8 cellular contexts compared by ENCODE assay signal in the genomic region with DNA sequence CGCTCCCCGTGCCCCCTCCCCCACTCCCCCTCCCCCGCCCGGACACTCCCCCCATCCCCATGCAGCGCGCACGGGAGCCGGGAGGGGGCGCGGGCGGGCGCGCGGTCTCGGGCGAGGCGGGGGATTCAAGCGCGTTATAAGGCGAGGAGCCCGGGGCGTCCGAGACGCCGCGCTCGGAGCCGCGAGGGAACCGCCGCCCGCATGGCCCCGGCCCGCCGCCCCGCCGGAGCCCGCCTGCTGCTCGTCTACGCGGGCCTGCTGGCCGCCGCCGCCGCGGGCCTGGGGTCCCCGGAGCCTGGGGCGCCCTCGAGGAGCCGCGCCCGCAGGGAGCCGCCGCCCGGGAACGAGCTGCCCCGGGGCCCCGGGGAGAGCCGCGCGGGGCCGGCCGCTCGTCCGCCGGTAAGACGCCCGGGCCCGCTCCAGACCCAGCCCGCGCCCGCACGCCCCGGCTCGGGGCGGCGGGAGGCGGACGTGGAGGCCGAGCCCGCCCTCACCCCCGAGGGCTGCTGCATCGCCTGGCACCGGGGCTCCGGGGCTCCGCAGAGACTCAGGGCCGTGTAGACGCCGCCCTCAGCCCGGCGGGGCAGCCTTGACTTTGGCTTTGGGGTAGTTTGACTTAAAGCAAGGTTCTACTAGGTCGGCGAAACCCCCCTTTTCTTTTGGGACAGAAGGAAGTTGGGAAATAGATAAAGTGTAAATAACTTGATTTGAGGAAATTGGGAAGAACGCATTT. TPM values are rescaled to one million over a fixed set of nuclear protein-coding genes. Genes with fewer than 3 reads are reported as not detected.
DNase-seq lines count a peak whose midpoint lies in the region; ATAC-seq, FAIRE-seq and TF ChIP-seq lines count a peak whose summit lies in the region.

A gene with protein sequence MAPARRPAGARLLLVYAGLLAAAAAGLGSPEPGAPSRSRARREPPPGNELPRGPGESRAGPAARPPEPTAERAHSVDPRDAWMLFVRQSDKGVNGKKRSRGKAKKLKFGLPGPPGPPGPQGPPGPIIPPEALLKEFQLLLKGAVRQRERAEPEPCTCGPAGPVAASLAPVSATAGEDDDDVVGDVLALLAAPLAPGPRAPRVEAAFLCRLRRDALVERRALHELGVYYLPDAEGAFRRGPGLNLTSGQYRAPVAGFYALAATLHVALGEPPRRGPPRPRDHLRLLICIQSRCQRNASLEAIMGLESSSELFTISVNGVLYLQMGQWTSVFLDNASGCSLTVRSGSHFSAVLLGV (plus strand): TSS at position 164 of the 733 bp plus-strand sequence. CDS start 38 bp downstream, at position 202.

- intact Hi-C loops in GM12878 (cut with micrococcal nuclease; ENCODE audit: unreplicated experiment) = no loop called here

- H3K4me1 Mint-ChIP-seq in immature natural killer cell = peaks cover 14 to 20% of the 10 kb centered on the region in 2 donors

- H3K9ac ChIP-seq in SK-N-MC (ENCODE audit: insufficient read length) (peak within 1 kb of the TSS; percentile 92), GM12878 (ENCODE audit: control insufficient read depth, insufficient read depth, low read length) (no peak within 1 kb of the TSS)

- H3K4me3 ChIP-seq in SK-N-MC (peak within 1 kb of the TSS; percentile 91), GM12878 (no peak within 1 kb of the TSS)

- peak within 1 kb of the TSS in 1 of 6 donors; percentile 71 for H3K27ac Mint-ChIP-seq in immature natural killer cell

- BruUV-seq in GM12878 (replicated peaks; lab: Mats Ljungman, UMichigan) = no TSS peak

- DNase-seq in Daoy (ENCODE audit: low read depth) (peak; percentile 68), SK-N-MC (ENCODE audit: low read depth, low spot score) (no peak), GM12878 (ENCODE audit: low read depth, low spot score) (no peak), immature natural killer cell (peak; percentile 52 to 57 (median 56)), activated gamma-delta T cell treated with Interleukin-2 at 50 U/mL for 16 hours (no peak)
- peak; percentile 46 to 64 for DNase-seq in stimulated activated CD4-positive, alpha-beta T cell treated with anti-CD3 and anti-CD28 coated beads, Interleukin-2, amount 100 ng/mL, for 48 hours

- H3K36me3 ChIP-seq in SK-N-MC (ENCODE audit: insufficient read depth, low read length) (no peaks in the 10 kb centered on the region), GM12878 (ENCODE audit: control insufficient read depth in 2 of 2, insufficient read depth in 2 of 2, low read length in 1 of 2) (no peaks in the 10 kb centered on the region)

- 11% methylated on average over 16 of the region's 94 CpGs for WGBS in GM12878 (ENCODE audit: insufficient coverage, insufficient replicate concordance, low lambda C conversion rate, missing lambda C conversion rate)

- no peak within 1 kb of the TSS for H2AFZ ChIP-seq in GM12878 (ENCODE audit: control insufficient read depth, low read depth, low read length)

- peak within 1 kb of the TSS; percentile 7; the same call in 1 of the 2 replicates for H3K4me2 ChIP-seq in GM12878 (ENCODE audit: control insufficient read depth, insufficient read depth)

- peak within 1 kb of the TSS; percentile 60 to 87 (median 78) for H3K4me3 Mint-ChIP-seq in immature natural killer cell

- no peaks in the 10 kb centered on the region for H3K36me3 Mint-ChIP-seq in immature natural killer cell

- H3K79me2 ChIP-seq in GM12878 (ENCODE audit: control insufficient read depth, insufficient read depth, low read length) = no peaks in the 10 kb centered on the region

- peak; percentile 23; the same call in 1 of the 2 replicates for TF ChIP-seq RAD21 in GM12878 (IDR thresholded peaks at IDR 0.05; ENCODE audit: insufficient read depth, low read depth, low read length)

- RAD21 ChIA-PET in GM12878 (lab: Charles Lee; ENCODE audit: unreplicated experiment) = no interaction called here

- H3K9me3 ChIP-seq in SK-N-MC (ENCODE audit: low read depth, low read length) = no peaks in the 10 kb centered on the region
- no peaks in the 10 kb centered on the region for H3K9me3 ChIP-seq in GM12878 (replicated peaks; ENCODE audit: control insufficient read depth, insufficient read depth, low read length)

- CTCF ChIA-PET in GM12878 (lab: Yijun Ruan, JAX) = no interaction called here

- peak in 2 of 3 experiments; percentile 29 to 52; a peak in 3 of 6 replicates for TF ChIP-seq CTCF in GM12878 (IDR thresholded peaks at IDR 0.05 in 2 of 3, conservative IDR thresholded peaks at IDR 0.05 in 1 of 3; ENCODE audit: control insufficient read depth in 2 of 3, extremely low read depth in 1 of 3, insufficient read depth in 1 of 3, low read depth in 3 of 3, low read length in 3 of 3)

- peak; percentile 52 for ATAC-seq in HG03095 (IDR thresholded peaks at IDR 0.05; ENCODE audit: unreplicated experiment)
- ATAC-seq in GM12878 = peak; percentile 62
- ATAC-seq in GM19452 (IDR thresholded peaks at IDR 0.05; ENCODE audit: unreplicated experiment) = no peak

- no peak for TF ChIP-seq POLR2A in GM12878 (IDR thresholded peaks at IDR 0.05; ENCODE audit: low read depth, low read length)

- H3K4me1 ChIP-seq in GM12878 (ENCODE audit: control insufficient read depth, insufficient read depth, low read length) = peaks cover 6% of the 10 kb centered on the region; the same call in 1 of the 2 replicates

- no peak for TF ChIP-seq EP300 in GM12878 (IDR thresholded peaks at IDR 0.05; ENCODE audit: borderline replicate concordance in 1 of 2, control insufficient read depth in 1 of 2, low read depth in 2 of 2, low read length in 2 of 2)

- no peaks in the 10 kb centered on the region for H3K9me3 Mint-ChIP-seq in immature natural killer cell

- no peak for FAIRE-seq in GM12878 (lab: Jason Lieb, UNC)

- no peaks in the 10 kb centered on the region for H4K20me1 ChIP-seq in GM12878 (ENCODE audit: control insufficient read depth, insufficient read depth)

- peaks cover 3 to 12% of the 10 kb centered on the region in 2 experiments; a peak in 3 of 4 replicates for H3K27me3 ChIP-seq in GM12878 (replicated peaks in 1 of 2; ENCODE audit: control insufficient read depth in 2 of 2, insufficient read depth in 2 of 2, low read length in 1 of 2)

- peaks cover 2 to 8% (median 4%) of the 10 kb centered on the region in 3 donors for H3K27me3 Mint-ChIP-seq in immature natural killer cell (ENCODE audit: low read depth in 3 of 3)

- SMC1A ChIA-PET in GM12878 (lab: Charles Lee; ENCODE audit: uncharacterized antibody, unreplicated experiment) = interaction anchor here (1.5 kb wide), 1 partner anchor 301 kb away, joined by 4 read pairs; no protein-coding TSS in a partner anchor

- POLR2A ChIA-PET in GM12878 (lab: Charles Lee) = no interaction called here

- in situ Hi-C loops in GM12878 (cut with MboI) = no loop called here

- H3K27ac ChIP-seq in SK-N-MC (peak within 1 kb of the TSS; percentile 62; the same call in 1 of the 2 replicates), GM12878 (ENCODE audit: control insufficient read depth, insufficient read depth) (no peak within 1 kb of the TSS)

TF ChIP-seq in GM12878, 131 proteins besides CTCF, POLR2A, EP300 and RAD21 (continues in another document):
- no peak for TF ChIP-seq POLR2AphosphoS5 (IDR thresholded peaks at IDR 0.05; ENCODE audit: low read length)
- TF ChIP-seq, protein P1, sequence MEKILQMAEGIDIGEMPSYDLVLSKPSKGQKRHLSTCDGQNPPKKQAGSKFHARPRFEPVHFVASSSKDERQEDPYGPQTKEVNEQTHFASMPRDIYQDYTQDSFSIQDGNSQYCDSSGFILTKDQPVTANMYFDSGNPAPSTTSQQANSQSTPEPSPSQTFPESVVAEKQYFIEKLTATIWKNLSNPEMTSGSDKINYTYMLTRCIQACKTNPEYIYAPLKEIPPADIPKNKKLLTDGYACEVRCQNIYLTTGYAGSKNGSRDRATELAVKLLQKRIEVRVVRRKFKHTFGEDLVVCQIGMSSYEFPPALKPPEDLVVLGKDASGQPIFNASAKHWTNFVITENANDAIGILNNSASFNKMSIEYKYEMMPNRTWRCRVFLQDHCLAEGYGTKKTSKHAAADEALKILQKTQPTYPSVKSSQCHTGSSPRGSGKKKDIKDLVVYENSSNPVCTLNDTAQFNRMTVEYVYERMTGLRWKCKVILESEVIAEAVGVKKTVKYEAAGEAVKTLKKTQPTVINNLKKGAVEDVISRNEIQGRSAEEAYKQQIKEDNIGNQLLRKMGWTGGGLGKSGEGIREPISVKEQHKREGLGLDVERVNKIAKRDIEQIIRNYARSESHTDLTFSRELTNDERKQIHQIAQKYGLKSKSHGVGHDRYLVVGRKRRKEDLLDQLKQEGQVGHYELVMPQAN (conservative IDR thresholded peaks at IDR 0.05) = 0 out of 2 replicates have a peak, but pooled peaks have one; percentile 23
- TF ChIP-seq IKZF1 (conservative IDR thresholded peaks at IDR 0.05) = peak; percentile 44; the same call in 1 of the 2 replicates
- peak; percentile 96 for TF ChIP-seq ZSCAN29 (IDR thresholded peaks at IDR 0.05)
- no peak for TF ChIP-seq CHD2 (IDR thresholded peaks at IDR 0.05; ENCODE audit: borderline replicate concordance, low read depth, low read length)

RNA-seq across cellular contexts. Expression of the gene that starts here (rescaled TPM):
- total RNA-seq in Daoy (2014; rRNA removed; shearing (Covaris generic)) = 3.6 and 6.8 TPM in 2 replicates
- total RNA-seq in GM12878 (2013; cell fraction: nucleolus; rRNA removed) = not detected in 2 replicates
- total RNA-seq in GM12878 (2014; rRNA removed) (not detected in 2 replicates), GM12878 (2014; rRNA removed; fragmentation: Illumina TruSeq; extraction: Trizol) (not detected in 2 replicates), GM12878 (2021) (not detected in 2 replicates)
- not detected for polyA plus RNA-seq in GM12878 (2011; ENCODE audit: low read depth)
- polyA plus RNA-seq in GM12878 (2011; rRNA removed) (not detected in 2 replicates), GM12878 (2014; fragmentation: Illumina TruSeq; extraction: Trizol) (not detected in 2 replicates), GM12878 (2014; fragmentation: Nextera tagmentation; extraction: Ambion mirVana) (not detected), GM12878 (2014; rRNA removed) (not detected in 2 replicates), GM12878 (2016; fragmentation: Nextera tagmentation; extraction: Ambion mirVana) (not detected), immature natural killer cell (1 to 10 TPM; 4.6 to 6.2 (median 5.7) TPM)
- not detected in 2 replicates for polyA plus RNA-seq in GM12878 (2011; cell fraction: cytosol; rRNA removed)
- polyA plus RNA-seq in GM12878 (2011; cell fraction: nucleus; rRNA removed) = not detected in 2 replicates
- polyA plus RNA-seq in GM12878 (2012) = 0.11 TPM in 1 of 2 replicates, not detected in the other
- polyA minus RNA-seq in GM12878 (2011; rRNA and poly(A)+ RNA removed) = not detected in 2 replicates
- not detected in 2 replicates for polyA minus RNA-seq in GM12878 (2011; cell fraction: cytosol; rRNA and poly(A)+ RNA removed)
- polyA minus RNA-seq in GM12878 (2011; cell fraction: nucleus; rRNA and poly(A)+ RNA removed) = 0.24 TPM in 1 of 2 replicates, not detected in the other

Comparison
In these comparisons a context has a peak if more than half of its experiments do, and no peak if none do; other contexts are left out.
1. RNA of the gene that starts here (polyA plus RNA-seq): 4.6 to 6.2 TPM in immature natural killer cell; 0.11 TPM in GM12878; every median in the first group is over 4 times any median in the second.
2. Peak in ATAC-seq and H3K4me2 ChIP-seq in GM12878; RNA of the gene not detected or under 1 TPM.
3. DNase-seq: peak in Daoy (single experiment), immature natural killer cell (3 of 3) and stimulated activated CD4-positive, alpha-beta T cell treated with anti-CD3 and anti-CD28 coated beads, Interleukin-2, amount 100 ng/mL, for 48 hours (2 of 2); none in SK-N-MC (single experiment), GM12878 (single experiment) and activated gamma-delta T cell treated with Interleukin-2 at 50 U/mL for 16 hours (single experiment).